Comparison of ENCODE assay signal across 20 cellular contexts in the genomic region with DNA sequence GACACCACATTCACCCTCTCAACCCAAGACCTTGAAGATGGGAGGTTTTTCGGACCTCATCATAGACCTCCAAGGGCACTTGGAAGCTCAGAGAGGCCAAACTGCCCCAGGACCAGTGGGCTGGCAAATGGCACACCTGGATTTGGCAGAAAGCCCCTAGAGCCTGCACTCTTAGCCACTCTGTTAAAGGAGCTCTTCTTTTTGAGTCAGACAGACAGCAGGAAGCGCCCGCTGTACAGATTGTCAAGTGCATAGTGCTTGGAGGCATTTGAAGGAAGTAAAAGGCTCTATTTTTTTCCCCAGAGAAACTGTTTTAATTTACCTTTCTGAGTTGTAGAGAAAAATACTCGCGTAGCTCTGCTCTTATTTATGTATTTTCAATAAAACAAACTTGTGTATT.
DNase-seq lines count a peak whose midpoint lies in the region; ATAC-seq and TF ChIP-seq lines count a peak whose summit lies in the region.
"Had no signal": no experiment of that assay in that cellular context is flagged by ENCODE, and none has a peak within 500 bp of the region (broad histone marks: within the 10 kb centered on the region; RNA-seq: fewer than 3 reads in every experiment).

No MANE protein-coding gene starts in this region.

- H3K4me2 ChIP-seq in GM23338: no peak overlapping the region

- no peaks in the 10 kb centered on the region for H3K9me3 ChIP-seq in T-helper 17 cell (ENCODE audit: control insufficient read depth, low read length, poor library complexity, severe bottlenecking)
- H3K9me3 ChIP-seq: BE2C had no signal

- no peak overlapping the region for H3K27ac ChIP-seq in GM23338 (ENCODE audit: low read depth)

- H3K4me3 Mint-ChIP-seq in GM23338 (no peak overlapping the region), T-helper 17 cell (no peak overlapping the region), immature natural killer cell (peak overlapping the region in 1 of 5 donors; percentile 6)
- H3K4me3 Mint-ChIP-seq: CD4-positive, CD25-positive, alpha-beta regulatory T cell; CD8-positive, alpha-beta memory T cell; HFFc6 had no signal

- DNase-seq in GM23338 (ENCODE audit: low spot score): no peak
- no peak for DNase-seq in T-helper 17 cell
- no peak for DNase-seq in immature natural killer cell
- no peak for DNase-seq in effector CD4-positive, alpha-beta T cell
- DNase-seq: ACHN; BE2C; C1 segment of cervical spinal cord; CD4-positive, CD25-positive, alpha-beta regulatory T cell; CD8-positive, alpha-beta memory T cell; COR-L47; DMS 273 treated with DMSO at 0.1 percent for 48 hours; DMS53; DND-41; EL; GOT3; H7; HFFc6 had no signal

- H3F3A ChIP-seq in GM23338 (replicated peaks; ENCODE audit: low read depth): peaks cover 12% of the 10 kb centered on the region

- H3K27me3 ChIP-seq in GM23338 (ENCODE audit: insufficient read depth): no peaks in the 10 kb centered on the region
- H3K27me3 ChIP-seq: BE2C had no signal

- H3K36me3 Mint-ChIP-seq in GM23338 (ENCODE audit: low read depth): no peaks in the 10 kb centered on the region
- H3K36me3 Mint-ChIP-seq in T-helper 17 cell (ENCODE audit: low read depth): no peaks in the 10 kb centered on the region
- peaks cover 0 to 4% (median 3%) of the 10 kb centered on the region in 3 donors for H3K36me3 Mint-ChIP-seq in immature natural killer cell
- H3K36me3 Mint-ChIP-seq: CD4-positive, CD25-positive, alpha-beta regulatory T cell had no signal

- no peak for TF ChIP-seq CTCF in GM23338 (conservative IDR thresholded peaks at IDR 0.05; ENCODE audit: low read depth in 2 of 2)

- no peak overlapping the region for H3K4me3 ChIP-seq in GM23338

- H3K79me2 ChIP-seq in GM23338 (replicated peaks; ENCODE audit: insufficient read depth): peaks cover 98% of the 10 kb centered on the region

- no peak for ATAC-seq in GM23338
- peak; percentile 37 for ATAC-seq in T-helper 17 cell
- ATAC-seq in GM18909 (IDR thresholded peaks at IDR 0.05; ENCODE audit: poor library complexity, unreplicated experiment): no peak
- no peak for ATAC-seq in HG03159 (IDR thresholded peaks at IDR 0.05; ENCODE audit: unreplicated experiment)
- ATAC-seq: HCT116 had no signal

- peak overlapping the region; percentile 76; the same call in 1 of the 2 replicates for H3K27ac Mint-ChIP-seq in GM23338
- peak overlapping the region; percentile 37 for H3K27ac Mint-ChIP-seq in T-helper 17 cell
- peak overlapping the region in 4 of 6 donors; percentile 33 to 62 (median 54) for H3K27ac Mint-ChIP-seq in immature natural killer cell
- H3K27ac Mint-ChIP-seq: CD4-positive, CD25-positive, alpha-beta regulatory T cell; HFFc6 had no signal

- H3K36me3 ChIP-seq in GM23338 (ENCODE audit: insufficient read depth): no peaks in the 10 kb centered on the region
- H3K36me3 ChIP-seq: BE2C had no signal

- H3K4me1 ChIP-seq in GM23338 (ENCODE audit: insufficient read depth): peaks cover 81% of the 10 kb centered on the region
- H3K4me1 ChIP-seq: BE2C had no signal

- H3K4me1 Mint-ChIP-seq in GM23338 (peaks cover 79% of the 10 kb centered on the region), T-helper 17 cell (peaks cover 37% of the 10 kb centered on the region), immature natural killer cell (peaks cover 89 to 97% of the 10 kb centered on the region in 2 donors)
- H3K4me1 Mint-ChIP-seq: CD4-positive, CD25-positive, alpha-beta regulatory T cell had no signal

- peaks cover 37% of the 10 kb centered on the region for H4K20me1 ChIP-seq in GM23338 (replicated peaks; ENCODE audit: insufficient read depth)

- H3K27me3 Mint-ChIP-seq in GM23338 (ENCODE audit: insufficient read depth, low read depth, poor library complexity): peaks cover 5% of the 10 kb centered on the region
- H3K27me3 Mint-ChIP-seq in T-helper 17 cell: no peaks in the 10 kb centered on the region
- no peaks in the 10 kb centered on the region for H3K27me3 Mint-ChIP-seq in immature natural killer cell (ENCODE audit: low read depth in 3 of 3)

- no peak overlapping the region for H2AFZ ChIP-seq in GM23338

- no peaks in the 10 kb centered on the region for H3K9me2 ChIP-seq in GM23338 (ENCODE audit: insufficient read depth)

- no peaks in the 10 kb centered on the region for H3K9me3 Mint-ChIP-seq in GM23338
- H3K9me3 Mint-ChIP-seq in immature natural killer cell: no peaks in the 10 kb centered on the region
- H3K9me3 Mint-ChIP-seq: CD8-positive, alpha-beta memory T cell had no signal

TF ChIP-seq in GM23338, 12 proteins besides CTCF, POLR2A, EP300 and RAD21 (continues in another document):
- no peak for TF ChIP-seq JUNB (IDR thresholded peaks at IDR 0.05; ENCODE audit: unreplicated experiment)
- TF ChIP-seq, protein P1, sequence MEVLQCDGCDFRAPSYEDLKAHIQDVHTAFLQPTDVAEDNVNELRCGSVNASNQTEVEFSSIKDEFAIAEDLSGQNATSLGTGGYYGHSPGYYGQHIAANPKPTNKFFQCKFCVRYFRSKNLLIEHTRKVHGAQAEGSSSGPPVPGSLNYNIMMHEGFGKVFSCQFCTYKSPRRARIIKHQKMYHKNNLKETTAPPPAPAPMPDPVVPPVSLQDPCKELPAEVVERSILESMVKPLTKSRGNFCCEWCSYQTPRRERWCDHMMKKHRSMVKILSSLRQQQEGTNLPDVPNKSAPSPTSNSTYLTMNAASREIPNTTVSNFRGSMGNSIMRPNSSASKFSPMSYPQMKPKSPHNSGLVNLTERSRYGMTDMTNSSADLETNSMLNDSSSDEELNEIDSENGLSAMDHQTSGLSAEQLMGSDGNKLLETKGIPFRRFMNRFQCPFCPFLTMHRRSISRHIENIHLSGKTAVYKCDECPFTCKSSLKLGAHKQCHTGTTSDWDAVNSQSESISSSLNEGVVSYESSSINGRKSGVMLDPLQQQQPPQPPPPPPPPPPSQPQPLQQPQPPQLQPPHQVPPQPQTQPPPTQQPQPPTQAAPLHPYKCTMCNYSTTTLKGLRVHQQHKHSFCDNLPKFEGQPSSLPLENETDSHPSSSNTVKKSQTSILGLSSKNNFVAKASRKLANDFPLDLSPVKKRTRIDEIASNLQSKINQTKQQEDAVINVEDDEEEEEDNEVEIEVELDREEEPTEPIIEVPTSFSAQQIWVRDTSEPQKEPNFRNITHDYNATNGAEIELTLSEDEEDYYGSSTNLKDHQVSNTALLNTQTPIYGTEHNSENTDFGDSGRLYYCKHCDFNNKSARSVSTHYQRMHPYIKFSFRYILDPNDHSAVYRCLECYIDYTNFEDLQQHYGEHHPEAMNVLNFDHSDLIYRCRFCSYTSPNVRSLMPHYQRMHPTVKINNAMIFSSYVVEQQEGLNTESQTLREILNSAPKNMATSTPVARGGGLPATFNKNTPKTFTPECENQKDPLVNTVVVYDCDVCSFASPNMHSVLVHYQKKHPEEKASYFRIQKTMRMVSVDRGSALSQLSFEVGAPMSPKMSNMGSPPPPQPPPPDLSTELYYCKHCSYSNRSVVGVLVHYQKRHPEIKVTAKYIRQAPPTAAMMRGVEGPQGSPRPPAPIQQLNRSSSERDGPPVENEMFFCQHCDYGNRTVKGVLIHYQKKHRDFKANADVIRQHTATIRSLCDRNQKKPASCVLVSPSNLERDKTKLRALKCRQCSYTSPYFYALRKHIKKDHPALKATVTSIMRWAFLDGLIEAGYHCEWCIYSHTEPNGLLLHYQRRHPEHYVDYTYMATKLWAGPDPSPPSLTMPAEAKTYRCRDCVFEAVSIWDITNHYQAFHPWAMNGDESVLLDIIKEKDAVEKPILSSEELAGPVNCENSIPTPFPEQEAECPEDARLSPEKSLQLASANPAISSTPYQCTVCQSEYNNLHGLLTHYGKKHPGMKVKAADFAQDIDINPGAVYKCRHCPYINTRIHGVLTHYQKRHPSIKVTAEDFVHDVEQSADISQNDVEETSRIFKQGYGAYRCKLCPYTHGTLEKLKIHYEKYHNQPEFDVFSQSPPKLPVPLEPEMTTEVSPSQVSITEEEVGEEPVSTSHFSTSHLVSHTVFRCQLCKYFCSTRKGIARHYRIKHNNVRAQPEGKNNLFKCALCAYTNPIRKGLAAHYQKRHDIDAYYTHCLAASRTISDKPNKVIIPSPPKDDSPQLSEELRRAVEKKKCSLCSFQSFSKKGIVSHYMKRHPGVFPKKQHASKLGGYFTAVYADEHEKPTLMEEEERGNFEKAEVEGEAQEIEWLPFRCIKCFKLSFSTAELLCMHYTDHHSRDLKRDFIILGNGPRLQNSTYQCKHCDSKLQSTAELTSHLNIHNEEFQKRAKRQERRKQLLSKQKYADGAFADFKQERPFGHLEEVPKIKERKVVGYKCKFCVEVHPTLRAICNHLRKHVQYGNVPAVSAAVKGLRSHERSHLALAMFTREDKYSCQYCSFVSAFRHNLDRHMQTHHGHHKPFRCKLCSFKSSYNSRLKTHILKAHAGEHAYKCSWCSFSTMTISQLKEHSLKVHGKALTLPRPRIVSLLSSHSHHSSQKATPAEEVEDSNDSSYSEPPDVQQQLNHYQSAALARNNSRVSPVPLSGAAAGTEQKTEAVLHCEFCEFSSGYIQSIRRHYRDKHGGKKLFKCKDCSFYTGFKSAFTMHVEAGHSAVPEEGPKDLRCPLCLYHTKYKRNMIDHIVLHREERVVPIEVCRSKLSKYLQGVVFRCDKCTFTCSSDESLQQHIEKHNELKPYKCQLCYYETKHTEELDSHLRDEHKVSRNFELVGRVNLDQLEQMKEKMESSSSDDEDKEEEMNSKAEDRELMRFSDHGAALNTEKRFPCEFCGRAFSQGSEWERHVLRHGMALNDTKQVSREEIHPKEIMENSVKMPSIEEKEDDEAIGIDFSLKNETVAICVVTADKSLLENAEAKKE (CRISPR knock-in tag; IDR thresholded peaks at IDR 0.05): no peak
